In genomic region chr7:16929146-16929762, GRCh38 we compare ENCODE assay signal across 12 cellular contexts. TPM values are rescaled to one million over a fixed set of nuclear protein-coding genes. Genes with fewer than 3 reads are reported as not detected.
DNase-seq lines count a peak whose midpoint lies in the region; ATAC-seq and TF ChIP-seq lines count a peak whose summit lies in the region.
"Had no signal": no experiment of that assay in that cellular context is flagged by ENCODE, and none has a peak within 500 bp of the region (broad histone marks: within the 10 kb centered on the region; RNA-seq: fewer than 3 reads in every experiment).

No MANE protein-coding gene starts in this region.

- peak; percentile 83 for DNase-seq in GF-D8 (lab: John Stamatoyannopoulos, UW)
- peak; percentile 93 for DNase-seq in SIG-M5 treated with dmso at 0.1 percent for 504 hours (lab: John Stamatoyannopoulos, UW; ENCODE audit: unreplicated experiment)
- DNase-seq in activated T-cell treated with anti-CD3 and anti-CD28 coated beads, Interleukin-2, amount 50 U/mL, for 1 hour: no peak
- no peak for DNase-seq in RWPE1 (ENCODE audit: low spot score)
- no peak for DNase-seq in GM19238 (ENCODE audit: insufficient read length, low spot score)
- DNase-seq in mesenteric fat pad (ENCODE audit: low spot score): no peak
- DNase-seq: activated CD4-positive, alpha-beta memory T cell treated with anti-CD3 and anti-CD28 coated beads for 36 hours; CD4-positive, alpha-beta memory T cell; ovary had no signal

- no peak for TF ChIP-seq CTCF in RWPE1 (conservative IDR thresholded peaks at IDR 0.05; ENCODE audit: low read depth)

- CTCF ChIA-PET in RWPE1 (lab: Yijun Ruan, JAX): interaction anchor here (0.6 to 2.2 kb wide), 2 partner anchors 11 to 15 kb away, joined by 3 to 5 read pairs; no protein-coding TSS in a partner anchor

- POLR2A ChIA-PET in RWPE1 (lab: Yijun Ruan, JAX; ENCODE audit: low non-redundant PET): no interaction called here

- no peak overlapping the region for H3K27ac ChIP-seq in RWPE1
- H3K27ac ChIP-seq: cardiac muscle cell, ovary had no signal

- ATAC-seq in GM21381 (IDR thresholded peaks at IDR 0.05; ENCODE audit: unreplicated experiment) (peak; percentile 84), HG03139 (IDR thresholded peaks at IDR 0.05; ENCODE audit: unreplicated experiment) (peak; percentile 86)

RNA-seq across cellular contexts. Expression of gene AGR3, which starts 47.5 kb away (rescaled TPM):
- not detected for total RNA-seq in mesenteric fat pad
- total RNA-seq: activated CD4-positive, alpha-beta memory T cell treated with anti-CD3 and anti-CD28 coated beads for 36 hours; cardiac muscle cell; CD4-positive, alpha-beta memory T cell had no signal

Comparison
In these comparisons a context has a peak if more than half of its experiments do, and no peak if none do; other contexts are left out.
1. DNase-seq: peak in GF-D8 (single experiment) and SIG-M5 treated with dmso at 0.1 percent for 504 hours (single experiment); none in activated T-cell treated with anti-CD3 and anti-CD28 coated beads, Interleukin-2, amount 50 U/mL, for 1 hour (single experiment), RWPE1 (single experiment), GM19238 (single experiment) and mesenteric fat pad (single experiment).